ENCODE assay signal across 10 cellular contexts in the genomic region with DNA sequence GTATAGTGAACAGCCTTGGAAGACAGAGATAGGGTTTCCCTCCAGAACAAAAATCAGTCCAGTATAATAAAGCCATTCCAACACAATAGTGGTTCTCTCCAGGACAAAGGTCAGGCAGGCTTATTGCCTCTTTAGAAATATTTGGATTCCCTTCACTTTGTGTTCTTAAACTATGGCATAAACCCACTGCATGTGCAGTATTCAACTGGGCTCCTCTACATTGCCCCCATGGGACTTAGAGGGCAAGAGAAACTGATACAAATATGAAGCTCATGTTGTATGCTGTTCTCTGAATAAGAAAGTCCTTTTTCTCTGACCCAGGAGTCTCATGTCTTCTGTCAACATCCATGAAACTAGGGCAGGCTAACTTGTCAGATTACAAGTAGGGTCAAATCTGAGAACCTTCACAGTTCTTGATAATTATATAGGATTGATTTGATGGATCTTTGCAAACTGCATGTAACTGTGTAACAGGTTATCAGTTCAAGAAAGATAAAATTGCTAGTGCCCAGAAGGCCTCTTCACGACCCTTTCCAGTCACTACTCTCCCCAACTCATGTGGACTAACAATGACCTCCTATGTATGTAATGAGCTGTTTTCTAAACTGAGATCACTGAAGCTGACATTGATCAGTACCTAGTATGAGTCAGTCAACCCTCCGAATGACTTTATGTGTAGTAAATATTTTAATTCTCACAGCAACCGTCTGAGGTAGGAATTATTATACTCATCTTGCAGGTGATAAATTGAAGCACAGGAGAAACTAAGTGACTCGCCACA. TPM values are rescaled to one million over a fixed set of nuclear protein-coding genes. Genes with fewer than 3 reads are reported as not detected.
DNase-seq lines count a peak whose midpoint lies in the region; ATAC-seq and TF ChIP-seq lines count a peak whose summit lies in the region.
"Had no signal": no experiment of that assay in that cellular context is flagged by ENCODE, and none has a peak within 500 bp of the region (broad histone marks: within the 10 kb centered on the region; RNA-seq: fewer than 3 reads in every experiment).

No MANE protein-coding gene starts in this region.

- no peak overlapping the region for H3K4me3 Mint-ChIP-seq in activated naive CD4-positive, alpha-beta T cell treated with anti-CD3 and anti-CD28 coated beads for 36 hours
- no peak overlapping the region for H3K4me3 Mint-ChIP-seq in activated T-helper 1 cell treated with anti-CD3 and anti-CD28 coated beads, Interleukin-12 subunit alpha, Interleukin-12 subunit beta, Interleukin-2, Interleukin-4 antibody, amounts not matched to agents 30 ng/mL and 10 ng/mL and 1 ng/mL, durations not matched to agents 14 hours and 24 hours and 36 hours
- H3K4me3 Mint-ChIP-seq: dendritic cell treated with granulocyte-macrophage colony-stimulating factor and Interleukin-4, amounts not matched to agents 40 ng/mL and 50 ng/mL, for 4 days had no signal

- H3K9me3 Mint-ChIP-seq in activated naive CD4-positive, alpha-beta T cell treated with anti-CD3 and anti-CD28 coated beads for 36 hours = no peaks in the 10 kb centered on the region
- no peaks in the 10 kb centered on the region for H3K9me3 Mint-ChIP-seq in activated T-helper 1 cell treated with anti-CD3 and anti-CD28 coated beads, Interleukin-12 subunit alpha, Interleukin-12 subunit beta, Interleukin-2, Interleukin-4 antibody, amounts not matched to agents 30 ng/mL and 10 ng/mL and 1 ng/mL, durations not matched to agents 14 hours and 24 hours and 36 hours
- H3K9me3 Mint-ChIP-seq: dendritic cell treated with granulocyte-macrophage colony-stimulating factor and Interleukin-4, amounts not matched to agents 40 ng/mL and 50 ng/mL, for 4 days had no signal

- no peaks in the 10 kb centered on the region for H3K9me3 ChIP-seq in tibial artery

- DNase-seq in activated naive CD4-positive, alpha-beta T cell treated with anti-CD3 and anti-CD28 coated beads for 36 hours = no peak
- DNase-seq in activated naive CD4-positive, alpha-beta T cell treated with Interleukin-2 at 50 U/mL for 16 hours = no peak
- DNase-seq in activated T-helper 1 cell treated with anti-CD3 and anti-CD28 coated beads, Interleukin-12 subunit alpha, Interleukin-12 subunit beta, Interleukin-2, Interleukin-4 antibody, amounts not matched to agents 30 ng/mL and 10 ng/mL and 1 ng/mL, durations not matched to agents 14 hours and 24 hours and 36 hours (ENCODE audit: low spot score) = no peak
- DNase-seq in tibial artery (no peak), DMS 273 (lab: John Stamatoyannopoulos, UW; ENCODE audit: unreplicated experiment) (no peak), activated gamma-delta T cell treated with Interleukin-2 at 50 U/mL for 16 hours (no peak)
- DNase-seq: KBM-7 had no signal

- no peak for TF ChIP-seq CTCF in tibial artery (IDR thresholded peaks at IDR 0.05)

- H3K27me3 ChIP-seq in tibial artery = no peaks in the 10 kb centered on the region

- H3K27me3 Mint-ChIP-seq in activated naive CD4-positive, alpha-beta T cell treated with anti-CD3 and anti-CD28 coated beads for 36 hours (ENCODE audit: low read depth) = no peaks in the 10 kb centered on the region
- no peaks in the 10 kb centered on the region for H3K27me3 Mint-ChIP-seq in activated T-helper 1 cell treated with anti-CD3 and anti-CD28 coated beads, Interleukin-12 subunit alpha, Interleukin-12 subunit beta, Interleukin-2, Interleukin-4 antibody, amounts not matched to agents 30 ng/mL and 10 ng/mL and 1 ng/mL, durations not matched to agents 14 hours and 24 hours and 36 hours (ENCODE audit: insufficient read depth)
- H3K27me3 Mint-ChIP-seq: dendritic cell treated with granulocyte-macrophage colony-stimulating factor and Interleukin-4, amounts not matched to agents 40 ng/mL and 50 ng/mL, for 4 days had no signal

- intact Hi-C loops in activated naive CD4-positive, alpha-beta T cell treated with anti-CD3 and anti-CD28 coated beads for 36 hours (cut with micrococcal nuclease) = loop anchor here (1.0 to 2.0 kb wide), 6 partner anchors 11 to 125 kb away; no protein-coding TSS in a partner anchor
- intact Hi-C loops in activated T-helper 1 cell treated with anti-CD3 and anti-CD28 coated beads, Interleukin-12 subunit alpha, Interleukin-12 subunit beta, Interleukin-2, Interleukin-4 antibody, amounts not matched to agents 30 ng/mL and 10 ng/mL and 1 ng/mL, durations not matched to agents 14 hours and 24 hours and 36 hours (cut with micrococcal nuclease) = loop anchor here (1.0 to 2.0 kb wide), 7 partner anchors 11 to 126 kb away; no protein-coding TSS in a partner anchor
- intact Hi-C loops in tibial artery (cut with DNase I; ENCODE audit: low total_unique reads) = no loop called here

- no peak overlapping the region for H3K4me3 ChIP-seq in tibial artery

- CTCF ChIA-PET in activated naive CD4-positive, alpha-beta T cell treated with anti-CD3 and anti-CD28 coated beads for 36 hours (lab: Charles Lee) = interaction anchor here (0.6 to 1.8 kb wide), 8 partner anchors 16 to 412 kb away, joined by 3 to 7 read pairs (median 4); no protein-coding TSS in a partner anchor

- ATAC-seq in HG03108 (IDR thresholded peaks at IDR 0.05; ENCODE audit: unreplicated experiment) (peak; percentile 32), HG03039 (IDR thresholded peaks at IDR 0.05; ENCODE audit: unreplicated experiment) (no peak)

- H3K4me1 ChIP-seq in tibial artery = peaks cover 0 to 28% (median 7%) of the 10 kb centered on the region in 4 donors

- H3K36me3 Mint-ChIP-seq in activated naive CD4-positive, alpha-beta T cell treated with anti-CD3 and anti-CD28 coated beads for 36 hours (ENCODE audit: low read depth) = no peaks in the 10 kb centered on the region
- no peaks in the 10 kb centered on the region for H3K36me3 Mint-ChIP-seq in activated T-helper 1 cell treated with anti-CD3 and anti-CD28 coated beads, Interleukin-12 subunit alpha, Interleukin-12 subunit beta, Interleukin-2, Interleukin-4 antibody, amounts not matched to agents 30 ng/mL and 10 ng/mL and 1 ng/mL, durations not matched to agents 14 hours and 24 hours and 36 hours (ENCODE audit: low read depth)

- H3K4me1 Mint-ChIP-seq in activated naive CD4-positive, alpha-beta T cell treated with anti-CD3 and anti-CD28 coated beads for 36 hours (ENCODE audit: low read depth) = peaks cover 65% of the 10 kb centered on the region
- peaks cover 63% of the 10 kb centered on the region for H3K4me1 Mint-ChIP-seq in activated T-helper 1 cell treated with anti-CD3 and anti-CD28 coated beads, Interleukin-12 subunit alpha, Interleukin-12 subunit beta, Interleukin-2, Interleukin-4 antibody, amounts not matched to agents 30 ng/mL and 10 ng/mL and 1 ng/mL, durations not matched to agents 14 hours and 24 hours and 36 hours (ENCODE audit: low read depth)

- peak overlapping the region; percentile 37 to 83 for H3K27ac ChIP-seq in tibial artery

- no peaks in the 10 kb centered on the region for H3K36me3 ChIP-seq in tibial artery

- peak overlapping the region; percentile 80 for H3K27ac Mint-ChIP-seq in activated naive CD4-positive, alpha-beta T cell treated with anti-CD3 and anti-CD28 coated beads for 36 hours
- H3K27ac Mint-ChIP-seq in activated T-helper 1 cell treated with anti-CD3 and anti-CD28 coated beads, Interleukin-12 subunit alpha, Interleukin-12 subunit beta, Interleukin-2, Interleukin-4 antibody, amounts not matched to agents 30 ng/mL and 10 ng/mL and 1 ng/mL, durations not matched to agents 14 hours and 24 hours and 36 hours = peak overlapping the region; percentile 81
- H3K27ac Mint-ChIP-seq: dendritic cell treated with granulocyte-macrophage colony-stimulating factor and Interleukin-4, amounts not matched to agents 40 ng/mL and 50 ng/mL, for 4 days had no signal

RNA-seq across cellular contexts. Expression of a gene that starts 31.9 kb away (rescaled TPM):
- total RNA-seq in activated naive CD4-positive, alpha-beta T cell treated with anti-CD3 and anti-CD28 coated beads for 36 hours = not detected
- 0.05 TPM in 2 replicates for total RNA-seq in activated T-helper 1 cell treated with anti-CD3 and anti-CD28 coated beads, Interleukin-12 subunit alpha, Interleukin-12 subunit beta, Interleukin-2, Interleukin-4 antibody, amounts not matched to agents 30 ng/mL and 10 ng/mL and 1 ng/mL, durations not matched to agents 14 hours and 24 hours and 36 hours
